8 cellular contexts compared by ENCODE assay signal in the genomic region with DNA sequence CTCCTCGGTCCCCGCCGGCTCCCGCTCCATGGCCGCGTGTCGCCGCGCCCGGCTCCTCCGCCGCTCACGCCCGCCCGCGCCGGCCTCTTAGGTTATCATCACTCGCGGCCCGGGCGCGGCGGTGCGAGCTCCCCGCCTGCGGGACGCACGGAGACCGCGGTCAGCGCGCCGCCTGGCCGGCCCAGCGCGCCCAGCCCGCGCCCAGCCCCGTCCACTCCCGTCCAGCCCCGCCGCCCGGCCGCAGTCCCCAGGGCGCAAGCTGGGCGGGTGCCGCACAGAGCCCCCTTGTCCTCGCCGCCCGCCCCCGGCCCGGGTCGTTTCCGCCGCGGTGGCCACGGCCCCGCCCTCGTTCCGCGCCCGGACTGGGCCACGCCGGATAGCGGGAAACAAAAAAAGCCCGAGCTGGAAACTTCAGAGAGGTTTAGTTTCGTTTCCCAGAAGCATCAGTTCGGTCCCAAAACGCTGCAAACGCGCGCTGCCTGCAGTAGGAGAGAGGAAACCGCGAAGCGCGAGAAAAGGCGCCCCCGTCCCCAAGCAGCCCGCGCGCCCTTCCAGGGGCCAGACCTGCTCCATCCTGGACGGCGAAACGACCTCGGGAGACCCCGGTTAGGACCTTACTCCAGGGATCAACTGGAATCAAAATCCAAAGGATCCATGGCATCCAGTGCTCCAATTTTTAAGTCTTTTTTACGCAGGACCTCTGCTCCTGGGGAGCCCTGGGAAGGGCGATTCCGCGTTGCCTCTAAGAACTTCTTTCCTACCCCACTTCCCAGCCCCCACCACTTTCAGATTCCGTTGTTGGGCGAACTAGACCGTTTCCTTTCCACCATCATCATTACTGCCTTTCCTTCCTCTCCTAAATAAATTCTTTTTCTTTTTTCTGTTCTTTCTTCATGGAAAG. TPM values are rescaled to one million over a fixed set of nuclear protein-coding genes. Genes with fewer than 3 reads are reported as not detected.
DNase-seq lines count a peak whose midpoint lies in the region; ATAC-seq and TF ChIP-seq lines count a peak whose summit lies in the region.

A gene with protein sequence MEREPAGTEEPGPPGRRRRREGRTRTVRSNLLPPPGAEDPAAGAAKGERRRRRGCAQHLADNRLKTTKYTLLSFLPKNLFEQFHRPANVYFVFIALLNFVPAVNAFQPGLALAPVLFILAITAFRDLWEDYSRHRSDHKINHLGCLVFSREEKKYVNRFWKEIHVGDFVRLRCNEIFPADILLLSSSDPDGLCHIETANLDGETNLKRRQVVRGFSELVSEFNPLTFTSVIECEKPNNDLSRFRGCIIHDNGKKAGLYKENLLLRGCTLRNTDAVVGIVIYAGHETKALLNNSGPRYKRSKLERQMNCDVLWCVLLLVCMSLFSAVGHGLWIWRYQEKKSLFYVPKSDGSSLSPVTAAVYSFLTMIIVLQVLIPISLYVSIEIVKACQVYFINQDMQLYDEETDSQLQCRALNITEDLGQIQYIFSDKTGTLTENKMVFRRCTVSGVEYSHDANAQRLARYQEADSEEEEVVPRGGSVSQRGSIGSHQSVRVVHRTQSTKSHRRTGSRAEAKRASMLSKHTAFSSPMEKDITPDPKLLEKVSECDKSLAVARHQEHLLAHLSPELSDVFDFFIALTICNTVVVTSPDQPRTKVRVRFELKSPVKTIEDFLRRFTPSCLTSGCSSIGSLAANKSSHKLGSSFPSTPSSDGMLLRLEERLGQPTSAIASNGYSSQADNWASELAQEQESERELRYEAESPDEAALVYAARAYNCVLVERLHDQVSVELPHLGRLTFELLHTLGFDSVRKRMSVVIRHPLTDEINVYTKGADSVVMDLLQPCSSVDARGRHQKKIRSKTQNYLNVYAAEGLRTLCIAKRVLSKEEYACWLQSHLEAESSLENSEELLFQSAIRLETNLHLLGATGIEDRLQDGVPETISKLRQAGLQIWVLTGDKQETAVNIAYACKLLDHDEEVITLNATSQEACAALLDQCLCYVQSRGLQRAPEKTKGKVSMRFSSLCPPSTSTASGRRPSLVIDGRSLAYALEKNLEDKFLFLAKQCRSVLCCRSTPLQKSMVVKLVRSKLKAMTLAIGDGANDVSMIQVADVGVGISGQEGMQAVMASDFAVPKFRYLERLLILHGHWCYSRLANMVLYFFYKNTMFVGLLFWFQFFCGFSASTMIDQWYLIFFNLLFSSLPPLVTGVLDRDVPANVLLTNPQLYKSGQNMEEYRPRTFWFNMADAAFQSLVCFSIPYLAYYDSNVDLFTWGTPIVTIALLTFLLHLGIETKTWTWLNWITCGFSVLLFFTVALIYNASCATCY (N-terminal part only) (minus strand): TSS at position 261 of the 901 bp plus-strand sequence. CDS start 231 bp downstream, at position 30.

- CTCF ChIA-PET in activated CD8-positive, alpha-beta memory T cell treated with anti-CD3 and anti-CD28 coated beads, Interleukin-2, amount 10 ng/mL, durations not matched to agents 7 days and 5 days (lab: Charles Lee), result interaction anchor here (1.0 to 3.5 kb wide), 3 partner anchors 16 to 80 kb away, joined by 3 to 18 read pairs (median 8); no protein-coding TSS in a partner anchor

- no peak for TF ChIP-seq RAD21 in neural cell (conservative IDR thresholded peaks at IDR 0.05)

- H3K4me1 ChIP-seq in HUES6 (ENCODE audit: control insufficient read depth, insufficient read depth, low read length), result peaks cover 17% of the 10 kb centered on the region
- no peaks in the 10 kb centered on the region for H3K4me1 ChIP-seq in urinary bladder (ENCODE audit: insufficient read depth)
- no peaks in the 10 kb centered on the region for H3K4me1 ChIP-seq in Karpas-422 (ENCODE audit: low read length)

- peaks cover 5% of the 10 kb centered on the region for H3K27me3 Mint-ChIP-seq in activated CD8-positive, alpha-beta memory T cell treated with anti-CD3 and anti-CD28 coated beads, Interleukin-2, amount 10 ng/mL, durations not matched to agents 7 days and 5 days

- H3K9me2 ChIP-seq in neural cell (ENCODE audit: insufficient read depth, low read length), result no peaks in the 10 kb centered on the region
- H3K9me2 ChIP-seq in Karpas-422 (replicated peaks; ENCODE audit: insufficient read depth, low read length), result no peaks in the 10 kb centered on the region

- peak within 1 kb of the TSS; percentile 44 for H3K4me2 ChIP-seq in neural cell (ENCODE audit: low read length)
- no peak within 1 kb of the TSS for H3K4me2 ChIP-seq in Karpas-422 (ENCODE audit: low read depth, low read length, poor library complexity, severe bottlenecking)

- no peaks in the 10 kb centered on the region for H3K9me3 ChIP-seq in HUES6 (ENCODE audit: control insufficient read depth, insufficient read depth, low read depth, low read length)
- no peaks in the 10 kb centered on the region for H3K9me3 ChIP-seq in neural cell (ENCODE audit: low read length)
- peaks cover 24% of the 10 kb centered on the region for H3K9me3 ChIP-seq in Karpas-422 (ENCODE audit: low read length)

- H3K9me3 Mint-ChIP-seq in activated CD8-positive, alpha-beta memory T cell treated with anti-CD3 and anti-CD28 coated beads, Interleukin-2, amount 10 ng/mL, durations not matched to agents 7 days and 5 days (ENCODE audit: low read depth), result no peaks in the 10 kb centered on the region

- H3K79me2 ChIP-seq in neural cell (replicated peaks; ENCODE audit: insufficient read depth, low read length) (no peaks in the 10 kb centered on the region), Karpas-422 (ENCODE audit: low read length) (no peaks in the 10 kb centered on the region)

- H3K27ac ChIP-seq in HUES6 (ENCODE audit: low read depth, low read length), result no peak within 1 kb of the TSS
- H3K27ac ChIP-seq in neural cell (ENCODE audit: low read length), result no peak within 1 kb of the TSS
- peak within 1 kb of the TSS; percentile 40 for H3K27ac ChIP-seq in urinary bladder (ENCODE audit: low read depth)
- H3K27ac ChIP-seq in Karpas-422 (ENCODE audit: low read length), result no peak within 1 kb of the TSS

- ATAC-seq in activated CD8-positive, alpha-beta memory T cell treated with anti-CD3 and anti-CD28 coated beads, Interleukin-2, amount 10 ng/mL, durations not matched to agents 7 days and 5 days, result peak; percentile 43
- ATAC-seq in HG03095 (IDR thresholded peaks at IDR 0.05; ENCODE audit: unreplicated experiment), result no peak

- H3K27me3 ChIP-seq in HUES6 (ENCODE audit: control insufficient read depth, insufficient read depth, low read length) (peaks cover 75% of the 10 kb centered on the region), neural cell (ENCODE audit: insufficient read depth, low read depth, low read length) (peaks cover 39% of the 10 kb centered on the region), Karpas-422 (ENCODE audit: low read length) (no peaks in the 10 kb centered on the region)

- peak within 1 kb of the TSS; percentile 13 for H3K9ac ChIP-seq in HUES6 (ENCODE audit: low read length)
- peak within 1 kb of the TSS; percentile 23 for H3K9ac ChIP-seq in neural cell (ENCODE audit: low read length)
- no peak within 1 kb of the TSS for H3K9ac ChIP-seq in Karpas-422 (ENCODE audit: low read length)

- 2% methylated on average over 93 of the region's 93 CpGs for WGBS in urinary bladder

- H4K20me1 ChIP-seq in neural cell (ENCODE audit: insufficient read depth), result no peaks in the 10 kb centered on the region
- no peaks in the 10 kb centered on the region for H4K20me1 ChIP-seq in Karpas-422 (ENCODE audit: insufficient read depth, low read depth, low read length)

- H3K4me3 ChIP-seq in HUES6 (ENCODE audit: low read depth, low read length), result peak within 1 kb of the TSS; percentile 71
- H3K4me3 ChIP-seq in fibroblast of mammary gland (ENCODE audit: control insufficient read depth, low read depth, low read length), result peak within 1 kb of the TSS; percentile 55
- H3K4me3 ChIP-seq in neural cell (ENCODE audit: low read length), result peak within 1 kb of the TSS; percentile 66
- peak within 1 kb of the TSS; percentile 71 for H3K4me3 ChIP-seq in urinary bladder (ENCODE audit: low read depth, low read length)
- H3K4me3 ChIP-seq in Karpas-422 (ENCODE audit: low read length), result no peak within 1 kb of the TSS

- H2AFZ ChIP-seq in neural cell (ENCODE audit: low read depth, low read length), result peak within 1 kb of the TSS; percentile 21
- H2AFZ ChIP-seq in Karpas-422 (ENCODE audit: low read length), result no peak within 1 kb of the TSS

- peaks cover 29% of the 10 kb centered on the region for H3K36me3 Mint-ChIP-seq in activated CD8-positive, alpha-beta memory T cell treated with anti-CD3 and anti-CD28 coated beads, Interleukin-2, amount 10 ng/mL, durations not matched to agents 7 days and 5 days

- TF ChIP-seq CTCF in fibroblast of mammary gland (conservative IDR thresholded peaks at IDR 0.05; ENCODE audit: control insufficient read depth, insufficient read depth, low read depth, low read length) (no peak), neural cell (IDR thresholded peaks at IDR 0.05; ENCODE audit: poor library complexity, severe bottlenecking) (no peak)

- H3K4me1 Mint-ChIP-seq in activated CD8-positive, alpha-beta memory T cell treated with anti-CD3 and anti-CD28 coated beads, Interleukin-2, amount 10 ng/mL, durations not matched to agents 7 days and 5 days, result peaks cover 27% of the 10 kb centered on the region

- peak; percentile 77 for DNase-seq in activated CD8-positive, alpha-beta memory T cell treated with anti-CD3 and anti-CD28 coated beads, Interleukin-2, amount 10 ng/mL, durations not matched to agents 7 days and 5 days
- DNase-seq in fibroblast of mammary gland (ENCODE audit: low read depth) (peak; percentile 62), LoVo (ENCODE audit: low spot score) (no peak), Karpas-422 (no peak)

- peak within 1 kb of the TSS; percentile 94 for H3K27ac Mint-ChIP-seq in activated CD8-positive, alpha-beta memory T cell treated with anti-CD3 and anti-CD28 coated beads, Interleukin-2, amount 10 ng/mL, durations not matched to agents 7 days and 5 days

- no peaks in the 10 kb centered on the region for H3F3A ChIP-seq in neural cell (ENCODE audit: insufficient read depth, low read length, poor library complexity, severe bottlenecking)

- no peaks in the 10 kb centered on the region for H3K36me3 ChIP-seq in HUES6 (ENCODE audit: control insufficient read depth, insufficient read depth, low read length)
- no peaks in the 10 kb centered on the region for H3K36me3 ChIP-seq in neural cell (ENCODE audit: insufficient read depth, low read length)
- H3K36me3 ChIP-seq in urinary bladder (ENCODE audit: insufficient read depth), result no peaks in the 10 kb centered on the region
- no peaks in the 10 kb centered on the region for H3K36me3 ChIP-seq in Karpas-422 (ENCODE audit: insufficient read depth, low read length)

- peak within 1 kb of the TSS; percentile 96 for H3K4me3 Mint-ChIP-seq in activated CD8-positive, alpha-beta memory T cell treated with anti-CD3 and anti-CD28 coated beads, Interleukin-2, amount 10 ng/mL, durations not matched to agents 7 days and 5 days

- TF ChIP-seq EP300 in neural cell (conservative IDR thresholded peaks at IDR 0.05; ENCODE audit: poor library complexity, severe bottlenecking), result no peak

TF ChIP-seq in neural cell, 6 proteins besides CTCF, POLR2A, EP300 and RAD21 (continues in another document):
- no peak for TF ChIP-seq SMC3 (conservative IDR thresholded peaks at IDR 0.05; ENCODE audit: poor library complexity)

RNA-seq across cellular contexts. Expression of the gene that starts here (rescaled TPM):
- total RNA-seq in activated CD8-positive, alpha-beta memory T cell treated with anti-CD3 and anti-CD28 coated beads, Interleukin-2, amount 10 ng/mL, durations not matched to agents 7 days and 5 days, result 10 to 100 TPM; 36.7 to 70.1 TPM
- polyA plus RNA-seq in neural cell (not detected in 2 replicates), urinary bladder (5.0 TPM)
- 0.23 and 0.24 TPM in 2 replicates for polyA minus RNA-seq in neural cell
- total RNA-seq in urinary bladder, result 7.8 TPM
- not detected in 2 replicates for total RNA-seq in Karpas-422 (2014; rRNA removed; shearing (Covaris generic); ENCODE audit: low replicate concordance)

Comparison
In these comparisons a context has a peak if more than half of its experiments do, and no peak if none do; other contexts are left out.
1. DNase-seq: peak in activated CD8-positive, alpha-beta memory T cell treated with anti-CD3 and anti-CD28 coated beads, Interleukin-2, amount 10 ng/mL, durations not matched to agents 7 days and 5 days (single experiment) and fibroblast of mammary gland (single experiment); none in LoVo (single experiment) and Karpas-422 (single experiment).